In the genomic region with DNA sequence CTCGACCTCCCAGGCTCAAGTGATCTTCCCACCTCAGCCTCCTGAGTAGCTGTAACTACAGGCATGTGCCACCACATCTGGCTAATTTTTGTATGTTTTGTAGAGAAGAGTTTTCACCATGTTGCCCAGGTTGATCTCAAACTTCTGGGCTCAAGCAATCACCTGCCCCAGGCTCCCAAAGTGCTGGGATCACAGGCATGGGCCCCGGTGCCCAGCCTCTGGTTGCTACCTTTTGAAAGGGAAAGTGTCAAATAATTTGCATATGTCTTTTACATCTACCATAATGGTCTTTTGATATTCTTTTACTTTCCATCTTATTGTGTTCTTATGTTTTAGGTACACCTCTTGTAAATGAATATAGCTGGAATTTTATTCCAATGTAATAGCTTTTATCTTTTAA, we compare ENCODE assay signal across 1 cellular context.
TF ChIP-seq lines count a peak whose summit lies in the region.

No MANE protein-coding gene starts in this region.

TF ChIP-seq in HepG2, 621 proteins besides CTCF, POLR2A, EP300 and RAD21:
- TF ChIP-seq BRD4 (CRISPR knock-in tag; IDR thresholded peaks at IDR 0.05) (no peak), ZNF501 (CRISPR knock-in tag; IDR thresholded peaks at IDR 0.05) (0 out of 2 replicates have a peak, but pooled peaks have one; percentile 27)
